ENCODE assay signal across 32 cellular contexts in the genomic region with DNA sequence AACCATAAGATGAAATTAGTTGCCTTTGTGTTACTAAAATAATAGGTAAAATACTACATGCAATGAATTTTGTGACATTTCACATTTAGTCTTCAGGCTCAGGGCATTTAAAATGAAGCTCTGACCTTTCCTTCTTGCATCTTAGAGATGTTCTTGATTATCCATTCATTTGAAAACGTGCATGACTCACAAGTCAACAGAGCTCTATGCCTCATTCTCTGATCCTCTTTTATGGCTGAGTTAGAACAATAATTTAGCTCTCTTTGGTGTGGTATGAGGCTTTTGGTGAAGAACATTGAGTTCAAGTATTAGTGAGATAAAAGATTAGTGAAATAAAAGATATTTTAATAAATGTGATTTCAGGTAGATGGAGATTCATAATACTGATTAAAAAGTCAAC.
"Had no signal": no experiment of that assay in that cellular context is flagged by ENCODE, and none has a peak within 500 bp of the region (broad histone marks: within the 10 kb centered on the region; RNA-seq: fewer than 3 reads in every experiment).

No MANE protein-coding gene starts in this region.

- H3K4me3 Mint-ChIP-seq: activated B cell treated with CpG ODN at 0.5 μM for 24 hours; activated naive CD8-positive, alpha-beta T cell treated with anti-CD3 and anti-CD28 coated beads for 36 hours; activated T-cell treated with anti-CD3 and anti-CD28 coated beads, Interleukin-2, amount 50 U/mL, for 4 hours; activated T-helper 1 cell treated with anti-CD3 and anti-CD28 coated beads, Interleukin-12 subunit alpha, Interleukin-12 subunit beta, Interleukin-2, Interleukin-4 antibody, amounts not matched to agents 30 ng/mL and 10 ng/mL and 1 ng/mL, durations not matched to agents 14 hours and 24 hours and 36 hours; central memory CD8-positive, alpha-beta T cell; T-helper 1 cell treated with Interleukin-12 subunit alpha and Interleukin-12 subunit beta and Interleukin-4 antibody, amounts not matched to agents 30 μg/mL and 1 μg/mL, for 36 hours; T-helper 2 cell treated with Interferon-gamma antibody and Interleukin-4, amounts not matched to agents 5 μg/mL and 100 μg/mL, for 36 hours had no signal

- H3K4me1 ChIP-seq: Peyer's patch, SJSA1 had no signal

- H3K4me2 ChIP-seq: SK-N-SH had no signal

- H3K27ac ChIP-seq: cardiac muscle cell, Peyer's patch, SJSA1, VCaP had no signal

- H3K9me3 ChIP-seq: Peyer's patch, SJSA1, SK-N-SH had no signal

- H3K9me3 Mint-ChIP-seq: activated B cell treated with CpG ODN at 0.5 μM for 24 hours; activated naive CD8-positive, alpha-beta T cell treated with anti-CD3 and anti-CD28 coated beads for 36 hours; activated T-cell treated with anti-CD3 and anti-CD28 coated beads, Interleukin-2, amount 50 U/mL, for 4 hours; activated T-helper 1 cell treated with anti-CD3 and anti-CD28 coated beads, Interleukin-12 subunit alpha, Interleukin-12 subunit beta, Interleukin-2, Interleukin-4 antibody, amounts not matched to agents 30 ng/mL and 10 ng/mL and 1 ng/mL, durations not matched to agents 14 hours and 24 hours and 36 hours; central memory CD8-positive, alpha-beta T cell; T-helper 1 cell treated with Interleukin-12 subunit alpha and Interleukin-12 subunit beta and Interleukin-4 antibody, amounts not matched to agents 30 μg/mL and 1 μg/mL, for 36 hours; T-helper 2 cell treated with Interferon-gamma antibody and Interleukin-4, amounts not matched to agents 5 μg/mL and 100 μg/mL, for 36 hours had no signal

- H3K36me3 Mint-ChIP-seq: activated naive CD8-positive, alpha-beta T cell treated with anti-CD3 and anti-CD28 coated beads for 36 hours had no signal

- DNase-seq: activated B cell treated with CpG ODN at 0.5 μM for 24 hours; activated CD4-positive, alpha-beta T cell treated with anti-CD3 and anti-CD28 coated beads for 48 hours; activated CD4-positive, alpha-beta T cell treated with anti-CD3 and anti-CD28 coated beads, Interleukin-2, amount 50 U/mL, for 4 hours; activated CD4-positive, CD25-positive, alpha-beta regulatory T cell treated with anti-CD3 and anti-CD28 coated beads, Interleukin-2, amount 50 U/mL, for 72 hours; activated CD8-positive, alpha-beta memory T cell treated with anti-CD3 and anti-CD28 coated beads, Interleukin-2, amount 50 U/mL, for 4 hours; activated effector memory CD4-positive, alpha-beta T cell treated with Interleukin-2 at 50 U/mL for 16 hours; activated naive CD4-positive, alpha-beta T cell treated with anti-CD3 and anti-CD28 coated beads, Interleukin-2, amount 50 U/mL, for 16 hours; activated naive CD8-positive, alpha-beta T cell treated with anti-CD3 and anti-CD28 coated beads for 36 hours; activated T-cell treated with anti-CD3 and anti-CD28 coated beads for 4 hours; activated T-cell treated with anti-CD3 and anti-CD28 coated beads, Interleukin-2, amount 50 U/mL, for 4 hours; amniotic stem cell; aorta; Karpas-422; NCI-H1105; NCI-H1417 treated with DMSO at 0.1 percent for 48 hours; NCI-H187 treated with DMSO at 0.1 percent for 48 hours; NCI-H2081 treated with DMSO at 0.1 percent for 48 hours; NCI-H345; NCI-H524 treated with DMSO at 0.1 percent for 48 hours; NK-92 treated with Interleukin-12 subunit alpha and Interleukin-12 subunit beta, amount 100 ng/mL, for 24 hours; PC-3; Peyer's patch; RPMI8226; SHP77 treated with DMSO at 0.1 percent for 48 hours; SK-N-SH had no signal

- ATAC-seq: PC-3 had no signal

- H3K27me3 ChIP-seq: cardiac muscle cell, Peyer's patch, SJSA1 had no signal

- H3K9ac ChIP-seq: SK-N-SH had no signal

- H3K27ac Mint-ChIP-seq: activated B cell treated with CpG ODN at 0.5 μM for 24 hours; activated naive CD8-positive, alpha-beta T cell treated with anti-CD3 and anti-CD28 coated beads for 36 hours; activated T-helper 1 cell treated with anti-CD3 and anti-CD28 coated beads, Interleukin-12 subunit alpha, Interleukin-12 subunit beta, Interleukin-2, Interleukin-4 antibody, amounts not matched to agents 30 ng/mL and 10 ng/mL and 1 ng/mL, durations not matched to agents 14 hours and 24 hours and 36 hours; T-helper 1 cell treated with Interleukin-12 subunit alpha and Interleukin-12 subunit beta and Interleukin-4 antibody, amounts not matched to agents 30 μg/mL and 1 μg/mL, for 36 hours; T-helper 2 cell treated with Interferon-gamma antibody and Interleukin-4, amounts not matched to agents 5 μg/mL and 100 μg/mL, for 36 hours had no signal

- H3K9me2 ChIP-seq: SK-N-SH had no signal

- H3K4me3 ChIP-seq: cardiac muscle cell, Peyer's patch, SJSA1 had no signal

- H3K4me1 Mint-ChIP-seq: activated B cell treated with CpG ODN at 0.5 μM for 24 hours; activated naive CD8-positive, alpha-beta T cell treated with anti-CD3 and anti-CD28 coated beads for 36 hours; central memory CD8-positive, alpha-beta T cell had no signal

- H3K36me3 ChIP-seq: cardiac muscle cell, Peyer's patch, SJSA1 had no signal
